8 cellular contexts compared by ENCODE assay signal in genomic region chr14:103091041-103091882, GRCh38. TPM values are rescaled to one million over a fixed set of nuclear protein-coding genes. Genes with fewer than 3 reads are reported as not detected.
A peak's percentile ranks its signal among the peaks of the same experiment; 100 is the strongest.
DNase-seq lines count a peak whose midpoint lies in the region; ATAC-seq and TF ChIP-seq lines count a peak whose summit lies in the region.

No MANE protein-coding gene starts in this region.

- TF ChIP-seq CTCF in RWPE1 (conservative IDR thresholded peaks at IDR 0.05; ENCODE audit: low read depth) (peak; percentile 67), hepatocyte (IDR thresholded peaks at IDR 0.05; ENCODE audit: poor library complexity) (peak; percentile 54)

- H3K27ac ChIP-seq in RWPE1 (peak overlapping the region; percentile 51), hepatocyte (no peak overlapping the region)

- H3K4me2 ChIP-seq in hepatocyte: peak overlapping the region; percentile 93

- CTCF ChIA-PET in RWPE1 (lab: Yijun Ruan, JAX): interaction anchor here (0.6 to 1.4 kb wide), 6 partner anchors 16 to 354 kb away, joined by 3 to 7 read pairs (median 4); no protein-coding TSS in a partner anchor

- no peak for DNase-seq in RWPE1 (ENCODE audit: low spot score)
- peak; percentile 84 for DNase-seq in activated naive CD4-positive, alpha-beta T cell treated with anti-CD3 and anti-CD28 coated beads, Interleukin-2, amount 50 U/mL, for 16 hours
- DNase-seq in hepatocyte (ENCODE audit: low spot score): peak; percentile 83
- DNase-seq in stimulated activated CD4-positive, alpha-beta T cell treated with anti-CD3 and anti-CD28 coated beads, Interleukin-15, amount 100 ng/mL, for 1 hour (ENCODE audit: low read depth in 1 of 2, low spot score in 1 of 2): peak; percentile 57 to 76
- DNase-seq in DMS114 treated with DMSO at 0.1 percent for 48 hours (lab: John Stamatoyannopoulos, UW; ENCODE audit: unreplicated experiment): no peak

- no peaks in the 10 kb centered on the region for H3K9me2 ChIP-seq in hepatocyte (replicated peaks; ENCODE audit: insufficient read depth)

- POLR2A ChIA-PET in RWPE1 (lab: Yijun Ruan, JAX; ENCODE audit: low non-redundant PET): no interaction called here

- WGBS in hepatocyte (ENCODE audit: low lambda C conversion rate, missing lambda C conversion rate): 22% methylated on average over 38 of the region's 69 CpGs

- no peaks in the 10 kb centered on the region for H4K20me1 ChIP-seq in hepatocyte (ENCODE audit: insufficient read depth, poor library complexity, severe bottlenecking)

- peak overlapping the region; percentile 43 for H2AFZ ChIP-seq in hepatocyte

- peak; percentile 58 for ATAC-seq in HG02798 (IDR thresholded peaks at IDR 0.05; ENCODE audit: poor library complexity, unreplicated experiment)
- ATAC-seq in GM18511 (IDR thresholded peaks at IDR 0.05; ENCODE audit: unreplicated experiment): no peak

- no peaks in the 10 kb centered on the region for H3K36me3 ChIP-seq in hepatocyte (replicated peaks; ENCODE audit: insufficient read depth, low read depth)

- no peaks in the 10 kb centered on the region for H3K9me3 ChIP-seq in hepatocyte (ENCODE audit: low read depth)

- no peaks in the 10 kb centered on the region for H3K27me3 ChIP-seq in hepatocyte

- no peaks in the 10 kb centered on the region for H3K79me2 ChIP-seq in hepatocyte

- H3K4me1 ChIP-seq in hepatocyte (ENCODE audit: insufficient read depth): peaks cover 14% of the 10 kb centered on the region

- H3K4me3 ChIP-seq in GM08714 (ENCODE audit: low read length) (peak overlapping the region; percentile 25; the same call in 1 of the 2 replicates), hepatocyte (no peak overlapping the region)

RNA-seq across cellular contexts. Expression of gene EXOC3L4, which starts 3.3 kb away (rescaled TPM):
- total RNA-seq in hepatocyte: 12.4 and 35.3 TPM in 2 replicates
- polyA plus RNA-seq in hepatocyte: 31.0 and 40.3 TPM in 2 replicates

RNA-seq across cellular contexts. Expression of gene LBHD2, which starts 7.3 kb away (rescaled TPM):
- not detected in 2 replicates for total RNA-seq in hepatocyte
- 0.21 TPM in 1 of 2 replicates, not detected in the other for polyA plus RNA-seq in hepatocyte

RNA-seq across cellular contexts. Expression of gene TNFAIP2, which starts 32.0 kb away (rescaled TPM):
- 14.0 and 16.0 TPM in 2 replicates for total RNA-seq in hepatocyte
- polyA plus RNA-seq in hepatocyte: 14.2 and 28.2 TPM in 2 replicates

RNA-seq across cellular contexts. Expression of gene CDC42BPB, which starts 33.9 kb away (rescaled TPM):
- 41.7 and 60.6 TPM in 2 replicates for total RNA-seq in hepatocyte
- polyA plus RNA-seq in hepatocyte: 9.4 and 10.2 TPM in 2 replicates

Comparison
In these comparisons a context has a peak if more than half of its experiments do, and no peak if none do; other contexts are left out.
1. DNase-seq: peak in activated naive CD4-positive, alpha-beta T cell treated with anti-CD3 and anti-CD28 coated beads, Interleukin-2, amount 50 U/mL, for 16 hours (single experiment), hepatocyte (single experiment) and stimulated activated CD4-positive, alpha-beta T cell treated with anti-CD3 and anti-CD28 coated beads, Interleukin-15, amount 100 ng/mL, for 1 hour (2 of 2); none in RWPE1 (single experiment) and DMS114 treated with DMSO at 0.1 percent for 48 hours (single experiment).